Comparison of ENCODE assay signal across 24 cellular contexts in genomic region chr3:20076296-20076997, GRCh38. TPM values are rescaled to one million over a fixed set of nuclear protein-coding genes. Genes with fewer than 3 reads are reported as not detected.
A peak's percentile ranks its signal among the peaks of the same experiment; 100 is the strongest.
DNase-seq lines count a peak whose midpoint lies in the region; ATAC-seq, FAIRE-seq and TF ChIP-seq lines count a peak whose summit lies in the region.
"Had no signal": no experiment of that assay in that cellular context is flagged by ENCODE, and none has a peak within 500 bp of the region (broad histone marks: within the 10 kb centered on the region; RNA-seq: fewer than 3 reads in every experiment).

No MANE protein-coding gene starts in this region.

- TF ChIP-seq EP300 in K562 (IDR thresholded peaks at IDR 0.05; ENCODE audit: low read length) = no peak

- no peak for DNase-seq in activated T-cell treated with anti-CD3 and anti-CD28 coated beads, Interleukin-2, amount 50 U/mL, for 72 hours
- DNase-seq in activated T-cell treated with anti-CD3 and anti-CD28 coated beads for 4 hours (no peak), K562 (ENCODE audit: extremely low read depth in 1 of 4, low spot score in 3 of 4) (no peak), nephron progenitor cell (no peak), HT-29 (ENCODE audit: low spot score) (no peak), NOMO-1 treated with DMSO at 0.1 percent for 48 hours (lab: John Stamatoyannopoulos, UW; ENCODE audit: unreplicated experiment) (no peak), C1 segment of cervical spinal cord (lab: John Stamatoyannopoulos, UW) (no peak), NCI-H1417 (lab: John Stamatoyannopoulos, UW) (no peak)
- DNase-seq: BE2C; CD8-positive, alpha-beta T cell; GM23248; HCEC 1CT; KG1; NCI-H1105 treated with DMSO at 0.1 percent for 48 hours; NCI-H1694 treated with DMSO at 0.1 percent for 48 hours; NCI-H2107; NCI-H2227 treated with DMSO at 0.1 percent for 48 hours; NCI-H510A treated with DMSO at 0.1 percent for 48 hours; NCI-H774; SIG-M5 had no signal

- POLR2A ChIA-PET in K562 (lab: Yijun Ruan, JAX) = interaction anchor here (1.0 to 1.4 kb wide), 3 partner anchors 8 to 25 kb away, joined by 3 to 8 read pairs (median 4); no protein-coding TSS in a partner anchor

- no peak overlapping the region for H3K4me2 ChIP-seq in K562 (ENCODE audit: insufficient read depth, low read length)

- H3K9me1 ChIP-seq in K562 (ENCODE audit: control insufficient read depth, insufficient read depth, low read length) = no peaks in the 10 kb centered on the region

- H3K9me3 ChIP-seq in K562 (replicated peaks; ENCODE audit: control insufficient read depth, insufficient read depth, low read depth, low read length) = no peaks in the 10 kb centered on the region
- H3K9me3 ChIP-seq: BE2C had no signal

- CTCF ChIA-PET in K562 (lab: Yijun Ruan, JAX; ENCODE audit: low intra/inter-chr PET ratio) = no interaction called here

- no peak overlapping the region; the same call in 1 of the 2 replicates for H2AFZ ChIP-seq in K562 (ENCODE audit: low read depth, low read length)
- H2AFZ ChIP-seq: GM23248 had no signal

- H3K79me2 ChIP-seq in K562 (ENCODE audit: control insufficient read depth, insufficient read depth, low read length) = no peaks in the 10 kb centered on the region

- in situ Hi-C loops in K562 (cut with MboI) = no loop called here

- TF ChIP-seq CTCF in K562 (IDR thresholded peaks at IDR 0.05 in 2 of 3, conservative IDR thresholded peaks at IDR 0.05 in 1 of 3; ENCODE audit: insufficient read depth in 2 of 3, low read depth in 1 of 3, low read length in 3 of 3) (no peak), nephron progenitor cell (IDR thresholded peaks at IDR 0.05) (no peak)

- ATAC-seq in activated T-cell treated with anti-CD3 and anti-CD28 coated beads, Interleukin-2, amount 50 U/mL, for 72 hours (replicated peaks in 1 of 2) = no peak
- ATAC-seq in K562 = no peak
- ATAC-seq: CD8-positive, alpha-beta T cell had no signal

- no peaks in the 10 kb centered on the region for H3K27me3 Mint-ChIP-seq in activated T-cell treated with anti-CD3 and anti-CD28 coated beads, Interleukin-2, amount 50 U/mL, for 72 hours (ENCODE audit: low read depth)
- peaks cover 3% of the 10 kb centered on the region for H3K27me3 Mint-ChIP-seq in nephron progenitor cell (ENCODE audit: low read depth, poor library complexity)

- FAIRE-seq in K562 (lab: Jason Lieb, UNC) = no peak
- FAIRE-seq: D721Med, GM12891, GM18507 had no signal

- peaks cover 0 to 6% of the 10 kb centered on the region in 2 donors for H3K36me3 Mint-ChIP-seq in activated T-cell treated with anti-CD3 and anti-CD28 coated beads, Interleukin-2, amount 50 U/mL, for 72 hours (ENCODE audit: insufficient read depth in 2 of 2)
- H3K36me3 Mint-ChIP-seq in nephron progenitor cell (ENCODE audit: low read depth) = no peaks in the 10 kb centered on the region

- H3K36me3 ChIP-seq in K562 (ENCODE audit: control insufficient read depth, insufficient read depth, low read length) = peaks cover 7% of the 10 kb centered on the region; the same call in 2 of the 3 replicates
- H3K36me3 ChIP-seq: BE2C had no signal

- no peak overlapping the region for H3K9ac ChIP-seq in K562 (ENCODE audit: insufficient read depth in 1 of 2, low read depth in 2 of 2, low read length in 2 of 2)
- H3K9ac ChIP-seq: GM23248 had no signal

- WGBS in K562 (ENCODE audit: insufficient coverage, low coverage, missing lambda C conversion rate) = 45% methylated on average over 6 of the region's 6 CpGs

- H3K27ac ChIP-seq in K562 (ENCODE audit: extremely low read depth, low read depth, low read length) = no peak overlapping the region
- H3K27ac ChIP-seq: GM23248, RWPE1 had no signal

- no peak for TF ChIP-seq RAD21 in K562 (CRISPR knock-in tag; conservative IDR thresholded peaks at IDR 0.05 in 1 of 2, IDR thresholded peaks at IDR 0.05 in 1 of 2)

- no TSS peak for BruUV-seq in K562 (replicated peaks; lab: Mats Ljungman, UMichigan)

- peaks cover 16% of the 10 kb centered on the region for H3K4me1 Mint-ChIP-seq in activated T-cell treated with anti-CD3 and anti-CD28 coated beads, Interleukin-2, amount 50 U/mL, for 72 hours (ENCODE audit: low read depth)
- H3K4me1 Mint-ChIP-seq in nephron progenitor cell = peaks cover 69% of the 10 kb centered on the region

- H3K4me3 ChIP-seq in K562 = no peak overlapping the region
- H3K4me3 ChIP-seq: GM23248 had no signal

- TF ChIP-seq POLR2A in K562 (conservative IDR thresholded peaks at IDR 0.05) = no peak

- H3K4me1 ChIP-seq in K562 (replicated peaks in 1 of 2; ENCODE audit: control insufficient read depth in 2 of 2, insufficient read depth in 2 of 2, low read length in 2 of 2) = peaks cover 5 to 6% of the 10 kb centered on the region in 2 experiments; a peak in 3 of 5 replicates
- H3K4me1 ChIP-seq: BE2C had no signal

- intact Hi-C loops in K562 (cut with micrococcal nuclease) = no loop called here

- H3K27ac Mint-ChIP-seq in activated T-cell treated with anti-CD3 and anti-CD28 coated beads, Interleukin-2, amount 50 U/mL, for 72 hours = peak overlapping the region; percentile 28
- peak overlapping the region; percentile 21 for H3K27ac Mint-ChIP-seq in nephron progenitor cell

- no peaks in the 10 kb centered on the region for H3K27me3 ChIP-seq in K562 (ENCODE audit: control insufficient read depth in 2 of 2, insufficient read depth in 2 of 2, low read length in 2 of 2)
- H3K27me3 ChIP-seq: BE2C had no signal

- H3K4me3 Mint-ChIP-seq in activated T-cell treated with anti-CD3 and anti-CD28 coated beads, Interleukin-2, amount 50 U/mL, for 72 hours = no peak overlapping the region
- H3K4me3 Mint-ChIP-seq in nephron progenitor cell = no peak overlapping the region
- H3K4me3 Mint-ChIP-seq: CD8-positive, alpha-beta T cell had no signal

- H3K9me3 Mint-ChIP-seq in activated T-cell treated with anti-CD3 and anti-CD28 coated beads, Interleukin-2, amount 50 U/mL, for 72 hours = no peaks in the 10 kb centered on the region
- no peaks in the 10 kb centered on the region for H3K9me3 Mint-ChIP-seq in nephron progenitor cell
- H3K9me3 Mint-ChIP-seq: CD8-positive, alpha-beta T cell had no signal

- no peaks in the 10 kb centered on the region for H4K20me1 ChIP-seq in K562 (replicated peaks; ENCODE audit: control insufficient read depth, insufficient read depth, low read length)

TF ChIP-seq in K562, 482 proteins besides CTCF, POLR2A, EP300 and RAD21:
- TF ChIP-seq CEBPB (tag; IDR thresholded peaks at IDR 0.05) (peak; percentile 78), MIER1 (IDR thresholded peaks at IDR 0.05; ENCODE audit: low read depth) (no peak)
TF ChIP-seq in K562: peak in this region for 1.

RNA-seq across cellular contexts. Expression of gene KAT2B, which starts 36.2 kb away (rescaled TPM):
- 10 to 100 TPM; 26.7 to 37.3 TPM for total RNA-seq in activated T-cell treated with anti-CD3 and anti-CD28 coated beads, Interleukin-2, amount 50 U/mL, for 72 hours
- total RNA-seq in K562 (2011; cell fraction: chromatin; rRNA removed; ENCODE audit: low replicate concordance) = 17.0 and 36.6 TPM in 2 replicates
- total RNA-seq in K562 (2011; cell fraction: nucleolus; rRNA removed) = 7.0 and 8.9 TPM in 2 replicates
- total RNA-seq in K562 (2011; cell fraction: nucleoplasm; rRNA removed) = 18.3 and 30.8 TPM in 2 replicates
- total RNA-seq in K562 (2014; rRNA removed) (9.6 and 10.4 TPM in 2 replicates), K562 (2014; rRNA removed; fragmentation: Illumina TruSeq; extraction: Trizol) (12.6 and 13.5 TPM in 2 replicates), K562 (2015; rRNA removed; fragmentation: Illumina TruSeq; extraction: Trizol) (11.6 and 12.2 TPM in 2 replicates), K562 (2021) (12.6 and 13.2 TPM in 2 replicates)
- polyA plus RNA-seq in K562 (2011; rRNA removed) (8.9 and 11.3 TPM in 2 replicates), K562 (2014; fragmentation: Illumina TruSeq; extraction: Trizol) (11.0 and 14.9 TPM in 2 replicates), K562 (2014; fragmentation: Nextera tagmentation; extraction: Ambion mirVana) (1 to 10 TPM; 3.3 to 3.5 TPM), K562 (2014; rRNA removed) (10.9 and 13.2 TPM in 2 replicates)
- polyA plus RNA-seq in K562 (2011; cell fraction: cytosol; rRNA removed) = 2.3 and 4.7 TPM in 2 replicates
- 13.5 and 13.7 TPM in 2 replicates for polyA plus RNA-seq in K562 (2011; cell fraction: nucleus; rRNA removed)
- polyA plus RNA-seq in K562 (2012) = 7.3 and 18.2 TPM in 2 replicates
- 11.3 and 12.9 TPM in 2 replicates for polyA minus RNA-seq in K562 (2011; rRNA and poly(A)+ RNA removed)
- polyA minus RNA-seq in K562 (2011; cell fraction: cytosol; rRNA and poly(A)+ RNA removed) = 6.2 and 7.0 TPM in 2 replicates
- 8.2 and 13.6 TPM in 2 replicates for polyA minus RNA-seq in K562 (2011; cell fraction: nucleus; rRNA and poly(A)+ RNA removed)
- 1.5 and 1.7 TPM in 2 replicates for total RNA-seq in HT-29 (2014; rRNA removed; shearing (Covaris generic))
